8 cellular contexts compared by ENCODE assay signal in the genomic region with DNA sequence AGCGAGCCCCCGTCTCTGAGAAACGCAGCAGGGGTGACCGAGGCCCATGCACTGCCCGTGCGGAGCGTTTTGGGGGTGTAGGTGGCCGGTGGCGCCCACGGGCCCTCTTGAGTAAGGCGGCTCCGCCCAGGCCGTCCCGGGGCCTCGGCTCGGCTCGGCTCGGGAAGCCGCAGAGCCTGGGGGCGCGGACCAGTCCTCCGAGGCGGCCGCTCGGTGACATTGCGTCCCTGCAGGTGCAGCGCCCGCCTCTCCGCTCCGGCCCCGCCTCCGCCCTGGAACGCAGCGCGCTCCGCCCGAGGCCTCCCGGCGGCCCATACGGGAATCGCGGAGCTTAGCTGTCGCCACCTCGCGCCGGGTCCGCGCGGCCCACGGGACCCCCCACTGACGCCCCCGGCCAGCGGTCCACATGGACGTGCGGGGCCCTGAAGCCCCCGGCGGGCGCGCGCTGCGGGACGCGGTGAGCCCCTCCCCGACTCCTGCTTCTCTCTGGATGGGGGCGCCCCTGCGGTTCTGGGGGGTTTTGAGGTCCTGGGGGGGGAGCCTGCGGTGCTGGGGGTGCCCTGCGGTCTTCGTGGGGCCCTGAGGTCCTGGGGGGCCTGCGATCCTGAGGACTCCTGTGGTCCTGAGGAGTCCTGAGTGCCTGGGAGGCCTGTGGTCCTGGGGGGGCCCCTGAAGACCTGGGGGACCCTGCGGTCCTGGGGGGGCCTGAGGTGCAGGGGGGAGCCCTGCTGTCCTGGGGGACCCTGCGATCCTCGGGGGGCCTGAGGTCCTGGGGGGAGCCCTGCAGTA. TPM values are rescaled to one million over a fixed set of nuclear protein-coding genes. Genes with fewer than 3 reads are reported as not detected.
DNase-seq lines count a peak whose midpoint lies in the region; ATAC-seq and TF ChIP-seq lines count a peak whose summit lies in the region.

Gene HSBP1L1, plus strand, starts transcription at position 314 of the 789 bp plus-strand sequence. Its CDS starts 93 bp downstream, at position 407.

- H3K27me3 ChIP-seq in ACC112 (ENCODE audit: insufficient read depth, low read length): no peaks in the 10 kb centered on the region

- H3K4me3 ChIP-seq in ACC112 (ENCODE audit: low read depth, low read length) (peak within 1 kb of the TSS; percentile 78), fibroblast of mammary gland (ENCODE audit: control insufficient read depth, low read depth, low read length) (peak within 1 kb of the TSS; percentile 58), urinary bladder (ENCODE audit: low read depth, low read length) (peak within 1 kb of the TSS; percentile 86)

- H3K36me3 ChIP-seq in ACC112 (ENCODE audit: insufficient read depth, low read length): no peaks in the 10 kb centered on the region
- H3K36me3 ChIP-seq in urinary bladder (ENCODE audit: insufficient read depth): no peaks in the 10 kb centered on the region

- ATAC-seq in GM18508 (IDR thresholded peaks at IDR 0.05; ENCODE audit: insufficient read depth, unreplicated experiment) (peak; percentile 53), HG02973 (IDR thresholded peaks at IDR 0.05; ENCODE audit: unreplicated experiment) (peak; percentile 77)

- peak; percentile 76 to 79 for DNase-seq in NOMO-1 (lab: John Stamatoyannopoulos, UW; ENCODE audit: unreplicated experiment in 2 of 2)
- peak; percentile 30 for DNase-seq in activated T-helper 9 cell treated with anti-CD3 and anti-CD28 coated beads, Interleukin-2, amount 50 U/mL, for 16 hours (ENCODE audit: low read depth)
- peak; percentile 28 for DNase-seq in fibroblast of mammary gland (ENCODE audit: low read depth)
- peak; percentile 80 for DNase-seq in nephron progenitor cell

- H3K4me3 Mint-ChIP-seq in nephron progenitor cell: peak within 1 kb of the TSS; percentile 62

- no peaks in the 10 kb centered on the region for H3K9me3 Mint-ChIP-seq in nephron progenitor cell

- peaks cover 18% of the 10 kb centered on the region for H3K36me3 Mint-ChIP-seq in nephron progenitor cell (ENCODE audit: low read depth)

- H3K27me3 Mint-ChIP-seq in nephron progenitor cell (ENCODE audit: low read depth, poor library complexity): peaks cover 38% of the 10 kb centered on the region

- 4% methylated on average over 73 of the region's 73 CpGs for WGBS in urinary bladder

- H3K27ac ChIP-seq in ACC112 (ENCODE audit: low read depth, low read length) (peak within 1 kb of the TSS; percentile 19; the same call in 1 of the 2 replicates), urinary bladder (ENCODE audit: low read depth) (peak within 1 kb of the TSS; percentile 87)

- H3K4me1 Mint-ChIP-seq in nephron progenitor cell: peaks cover 33% of the 10 kb centered on the region

- TF ChIP-seq CTCF in fibroblast of mammary gland (conservative IDR thresholded peaks at IDR 0.05; ENCODE audit: control insufficient read depth, insufficient read depth, low read depth, low read length) (no peak), nephron progenitor cell (IDR thresholded peaks at IDR 0.05) (no peak)

- peak within 1 kb of the TSS; percentile 14 for H2AFZ ChIP-seq in ACC112 (ENCODE audit: low read length, unreplicated experiment)

- H3K4me1 ChIP-seq in ACC112 (ENCODE audit: control insufficient read depth, insufficient read depth, low read length, unreplicated experiment) (peaks cover 16% of the 10 kb centered on the region), urinary bladder (ENCODE audit: insufficient read depth) (no peaks in the 10 kb centered on the region)

- no peak within 1 kb of the TSS for H3K27ac Mint-ChIP-seq in nephron progenitor cell

- H3K79me2 ChIP-seq in ACC112 (ENCODE audit: control insufficient read depth, insufficient read depth, low read length, unreplicated experiment): no peaks in the 10 kb centered on the region

RNA-seq across cellular contexts. Expression of gene HSBP1L1, which starts in this region (rescaled TPM):
- 4.9 TPM for total RNA-seq in urinary bladder
- polyA plus RNA-seq in urinary bladder: 8.6 TPM

Comparison
In these comparisons a context has a peak if more than half of its experiments do, and no peak if none do; other contexts are left out.
1. Peak in every context shown above with its lines: DNase-seq, ATAC-seq, H3K4me3 ChIP-seq and H3K27ac ChIP-seq.
2. DNase-seq: peak in every context shown above with its lines; median percentile 80 in nephron progenitor cell; 78 in NOMO-1; 30 in activated T-helper 9 cell treated with anti-CD3 and anti-CD28 coated beads, Interleukin-2, amount 50 U/mL, for 16 hours; 28 in fibroblast of mammary gland.